8 cellular contexts compared by ENCODE assay signal in the genomic region with DNA sequence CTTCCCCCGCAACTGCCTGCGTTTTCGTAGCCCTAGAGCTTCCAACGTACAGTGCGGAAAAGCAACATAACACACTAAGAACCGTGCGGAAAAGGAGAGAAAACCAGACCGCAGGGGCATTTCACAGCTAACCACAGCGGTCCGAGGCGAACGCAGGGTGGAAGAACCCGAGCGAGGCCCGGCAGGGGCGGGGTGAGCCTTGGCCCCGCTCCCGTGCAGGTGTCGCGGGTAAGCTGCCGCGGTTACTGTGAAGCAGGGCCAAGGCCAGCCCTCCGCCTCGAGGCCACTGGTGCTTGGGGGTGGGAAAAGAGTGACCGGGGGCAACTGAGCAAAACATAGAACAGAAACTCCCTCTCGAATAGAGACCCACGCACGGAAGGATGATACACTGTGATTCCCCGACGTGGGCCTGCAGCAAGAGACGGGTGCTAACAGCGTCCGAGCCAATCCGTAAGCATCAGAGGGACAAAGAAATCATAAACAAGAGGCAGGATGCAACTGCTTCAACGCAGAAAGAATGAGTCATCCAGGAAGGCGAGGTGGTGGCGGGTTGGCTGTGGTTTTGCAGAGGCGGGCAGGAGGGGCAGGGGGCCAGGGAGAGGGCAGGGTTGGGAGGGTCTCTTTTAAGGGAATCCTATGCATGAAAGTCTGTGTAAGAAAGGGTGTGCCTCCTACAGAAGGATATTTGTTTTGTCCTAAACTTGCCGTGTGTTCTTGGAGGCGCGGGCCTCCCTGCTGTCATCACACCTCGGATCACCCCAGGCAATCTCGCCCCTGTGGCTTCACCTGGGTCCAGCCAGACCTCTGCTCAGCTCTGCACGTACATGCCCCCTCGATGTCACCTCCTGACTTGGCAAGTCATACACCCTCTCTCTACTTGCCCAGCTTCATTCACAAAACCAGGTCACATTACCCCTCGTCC.
DNase-seq lines count a peak whose midpoint lies in the region; ATAC-seq and TF ChIP-seq lines count a peak whose summit lies in the region.

No MANE protein-coding gene starts in this region.

- no peaks in the 10 kb centered on the region for H3K36me3 ChIP-seq in iPS-20b (ENCODE audit: insufficient read depth, low read depth, low read length)

- ATAC-seq in HG02870 (IDR thresholded peaks at IDR 0.05; ENCODE audit: unreplicated experiment), result peak; percentile 50

- H3K4me1 ChIP-seq in iPS-20b (ENCODE audit: insufficient read depth, low read length), result peaks cover 21% of the 10 kb centered on the region

- no peaks in the 10 kb centered on the region for H3K9me3 ChIP-seq in iPS-20b (ENCODE audit: insufficient read depth, low read depth, low read length)

- H3K27ac ChIP-seq in iPS-20b (ENCODE audit: low read length), result no peak overlapping the region

- H3K27me3 ChIP-seq in iPS-20b (ENCODE audit: insufficient read depth, low read length), result 0 out of 2 replicates have a peak, but pooled peaks cover 3% of the 10 kb centered on the region

- H3K9ac ChIP-seq in iPS-20b (ENCODE audit: low read depth, low read length), result peak overlapping the region; percentile 34; the same call in 1 of the 2 replicates

- H3K4me3 ChIP-seq in GM12864 (ENCODE audit: low read depth, low read length) (peak overlapping the region; percentile 20; the same call in 1 of the 2 replicates), iPS-20b (ENCODE audit: low read length) (peak overlapping the region; percentile 26; the same call in 1 of the 2 replicates)

- TF ChIP-seq CTCF in GM12864 (IDR thresholded peaks at IDR 0.05; ENCODE audit: low read depth, low read length, missing control alignments), result no peak

- DNase-seq in GM12864 (ENCODE audit: low read depth) (peak; percentile 27), NCI-H69 (lab: John Stamatoyannopoulos, UW) (peak; percentile 86), activated T-cell treated with anti-CD3 and anti-CD28 coated beads for 1 hour (ENCODE audit: low read depth) (peak; percentile 42), amygdala (lab: John Stamatoyannopoulos, UW) (no peak), foreskin melanocyte (no peak)
- peak; percentile 19 to 41 for DNase-seq in stimulated activated CD8-positive, alpha-beta memory T cell treated with anti-CD3 and anti-CD28 coated beads, Interleukin-4, amount 100 ng/mL, for 1 hour (ENCODE audit: low read depth in 2 of 2, low spot score in 1 of 2)

Comparison
In these comparisons a context has a peak if more than half of its experiments do, and no peak if none do; other contexts are left out.
1. DNase-seq: peak in GM12864 (single experiment), NCI-H69 (single experiment), activated T-cell treated with anti-CD3 and anti-CD28 coated beads for 1 hour (single experiment) and stimulated activated CD8-positive, alpha-beta memory T cell treated with anti-CD3 and anti-CD28 coated beads, Interleukin-4, amount 100 ng/mL, for 1 hour (2 of 2); none in amygdala (0 of 56) and foreskin melanocyte (single experiment).